10 cellular contexts compared by ENCODE assay signal in genomic region chr1:161099090-161099802, GRCh38. TPM values are rescaled to one million over a fixed set of nuclear protein-coding genes. Genes with fewer than 3 reads are reported as not detected.
DNase-seq lines count a peak whose midpoint lies in the region; ATAC-seq and TF ChIP-seq lines count a peak whose summit lies in the region.
"Had no signal": no experiment of that assay in that cellular context is flagged by ENCODE, and none has a peak within 500 bp of the region (broad histone marks: within the 10 kb centered on the region; RNA-seq: fewer than 3 reads in every experiment).

No MANE protein-coding gene starts in this region.

- H3K27ac ChIP-seq in CD4-positive, alpha-beta T cell (ENCODE audit: low read depth, low read length) = no peak overlapping the region
- H3K27ac ChIP-seq in MM.1S (ENCODE audit: low read length) (peak overlapping the region; percentile 67; the same call in 1 of the 2 replicates), neuronal stem cell (replicated peaks; ENCODE audit: low read length) (no peak overlapping the region)

- no peaks in the 10 kb centered on the region for H3K27me3 ChIP-seq in CD4-positive, alpha-beta T cell (ENCODE audit: control insufficient read depth, insufficient read depth, low read length)
- H3K27me3 ChIP-seq in MM.1S (replicated peaks; ENCODE audit: insufficient read depth, low read length) (no peaks in the 10 kb centered on the region), neuronal stem cell (ENCODE audit: control insufficient read depth in 3 of 3, insufficient read depth in 3 of 3, low read depth in 1 of 3, low read length in 3 of 3) (peaks cover 0 to 6% (median 0%) of the 10 kb centered on the region in 3 experiments)

- no peaks in the 10 kb centered on the region for H3K9me3 Mint-ChIP-seq in CD4-positive, alpha-beta T cell
- H3K9me3 Mint-ChIP-seq in effector memory CD8-positive, alpha-beta T cell = no peaks in the 10 kb centered on the region

- no CpG with 5 or more reads among the region's 9 CpGs for WGBS in neuronal stem cell (ENCODE audit: extremely low coverage in 2 of 2, insufficient read length in 2 of 2, insufficient replicate concordance in 1 of 2), 2 donors

- no peaks in the 10 kb centered on the region for H4K20me1 ChIP-seq in MM.1S (ENCODE audit: insufficient read depth, low read length)

- peaks cover 14% of the 10 kb centered on the region for H3K4me1 ChIP-seq in MM.1S (ENCODE audit: low read length)
- H3K4me1 ChIP-seq in neuronal stem cell (ENCODE audit: control insufficient read depth in 2 of 2, insufficient read depth in 1 of 2, low read depth in 1 of 2, low read length in 2 of 2) = peaks cover 2 to 8% of the 10 kb centered on the region in 2 donors

- peaks cover 4% of the 10 kb centered on the region; the same call in 1 of the 2 replicates for H3K36me3 ChIP-seq in MM.1S (replicated peaks; ENCODE audit: insufficient read depth, low read length)
- H3K36me3 ChIP-seq in neuronal stem cell (replicated peaks in 1 of 2; ENCODE audit: control insufficient read depth in 2 of 2, insufficient read depth in 2 of 2, low read length in 2 of 2) = peaks cover 18 to 39% of the 10 kb centered on the region in 2 donors

- H3K18ac ChIP-seq in neuronal stem cell (ENCODE audit: low read length) = no peak overlapping the region

- peaks cover 26% of the 10 kb centered on the region for H3F3A ChIP-seq in MM.1S (ENCODE audit: insufficient read depth, low read length)

- peak overlapping the region; percentile 53 for H2AK5ac ChIP-seq in neuronal stem cell (ENCODE audit: low read depth, low read length)

- peak overlapping the region; percentile 80 for H3K27ac Mint-ChIP-seq in CD4-positive, alpha-beta T cell
- peak overlapping the region; percentile 99 to 100 for H3K27ac Mint-ChIP-seq in effector memory CD8-positive, alpha-beta T cell

- H3K4me1 Mint-ChIP-seq in CD4-positive, alpha-beta T cell (ENCODE audit: low read depth) = peaks cover 26% of the 10 kb centered on the region
- peaks cover 19 to 21% of the 10 kb centered on the region in 2 donors for H3K4me1 Mint-ChIP-seq in effector memory CD8-positive, alpha-beta T cell (ENCODE audit: low read depth in 2 of 2)

- POLR2A ChIA-PET in CD4-positive, alpha-beta T cell (lab: Charles Lee) = interaction anchor here (0.6 to 5.2 kb wide), 9 partner anchors 18 to 106 kb away, joined by 3 to 79 read pairs (median 8); partner anchors contain the start of genes ARHGAP30, NIT1, PFDN2 and TSTD1

- no peak overlapping the region for H2BK12ac ChIP-seq in neuronal stem cell (ENCODE audit: low read length)

- H2BK15ac ChIP-seq in neuronal stem cell (ENCODE audit: low read length) = no peak overlapping the region

- H3K4ac ChIP-seq in neuronal stem cell (ENCODE audit: low read length) = no peak overlapping the region

- CTCF ChIA-PET in CD4-positive, alpha-beta T cell (lab: Charles Lee) = interaction anchor here (0.5 to 5.8 kb wide), 7 partner anchors 27 to 121 kb away, joined by 3 to 66 read pairs (median 5); partner anchors contain the start of gene TSTD1

- no peak for TF ChIP-seq CTCF in CD4-positive, alpha-beta T cell (IDR thresholded peaks at IDR 0.05)
- TF ChIP-seq CTCF in MM.1S (IDR thresholded peaks at IDR 0.05; ENCODE audit: low read length) = no peak

- peak overlapping the region; percentile 90 for H2BK5ac ChIP-seq in neuronal stem cell (ENCODE audit: low read length)

- H2AFZ ChIP-seq in MM.1S (ENCODE audit: low read length) (peak overlapping the region; percentile 82; the same call in 1 of the 2 replicates), neuronal stem cell (ENCODE audit: low read length) (no peak overlapping the region)

- H3K36me3 Mint-ChIP-seq in CD4-positive, alpha-beta T cell (ENCODE audit: low read depth) = peaks cover 44% of the 10 kb centered on the region
- H3K36me3 Mint-ChIP-seq in effector memory CD8-positive, alpha-beta T cell (ENCODE audit: insufficient read depth) = peaks cover 59% of the 10 kb centered on the region

- no peak for ATAC-seq in CD4-positive, alpha-beta T cell (ENCODE audit: poor library complexity)
- no peak for ATAC-seq in effector memory CD8-positive, alpha-beta T cell (replicated peaks)
- ATAC-seq in HG03442 (IDR thresholded peaks at IDR 0.05; ENCODE audit: unreplicated experiment) (no peak), HG02642 (IDR thresholded peaks at IDR 0.05; ENCODE audit: poor library complexity, unreplicated experiment) (no peak), GM18498 (IDR thresholded peaks at IDR 0.05; ENCODE audit: unreplicated experiment) (no peak)

- no peak overlapping the region; the same call in 1 of the 2 replicates for H3K9ac ChIP-seq in MM.1S (ENCODE audit: low read length)
- peak overlapping the region; percentile 63 for H3K9ac ChIP-seq in neuronal stem cell (ENCODE audit: low read depth, low read length, poor library complexity)

- DNase-seq in CD4-positive, alpha-beta T cell = peak in 1 of 10 experiments; percentile 27
- DNase-seq in MM.1S = no peak
- no peak for DNase-seq in effector memory CD8-positive, alpha-beta T cell
- DNase-seq in neuronal stem cell (ENCODE audit: low spot score) = no peak
- no peak for DNase-seq in hippocampal formation (lab: John Stamatoyannopoulos, UW)

- no peaks in the 10 kb centered on the region for H3K9me3 ChIP-seq in CD4-positive, alpha-beta T cell (ENCODE audit: control insufficient read depth, low read length)
- H3K9me3 ChIP-seq in MM.1S (replicated peaks; ENCODE audit: insufficient read depth, low read length) (no peaks in the 10 kb centered on the region), neuronal stem cell (replicated peaks in 1 of 2; ENCODE audit: control insufficient read depth in 2 of 2, insufficient read depth in 1 of 2, low read depth in 1 of 2, low read length in 2 of 2) (no peaks in the 10 kb centered on the region)

- H3K4me2 ChIP-seq in MM.1S (ENCODE audit: low read depth, low read length) = peak overlapping the region; percentile 91
- peak overlapping the region; percentile 91 for H3K4me2 ChIP-seq in neuronal stem cell (ENCODE audit: insufficient read depth, low read length, poor library complexity, severe bottlenecking)

- intact Hi-C loops in CD4-positive, alpha-beta T cell (cut with DNase I, micrococcal nuclease) = loop anchor here (2.0 to 10.0 kb wide), 3 partner anchors 30 to 264 kb away; partner anchors contain the start of gene ARHGAP30 (in 1 of the 2)

- H3K27me3 Mint-ChIP-seq in CD4-positive, alpha-beta T cell = peaks cover 6% of the 10 kb centered on the region
- no peaks in the 10 kb centered on the region for H3K27me3 Mint-ChIP-seq in effector memory CD8-positive, alpha-beta T cell

- H3K4me3 ChIP-seq in MM.1S (ENCODE audit: low read length) = peak overlapping the region; percentile 77
- H3K4me3 ChIP-seq in neuronal stem cell (ENCODE audit: low read length in 2 of 2) = peak overlapping the region; percentile 67 to 91

- no peak overlapping the region for H4K8ac ChIP-seq in neuronal stem cell (ENCODE audit: low read depth, low read length)

- no peaks in the 10 kb centered on the region for H3K79me1 ChIP-seq in neuronal stem cell (ENCODE audit: low read depth, low read length)

- H4K91ac ChIP-seq in neuronal stem cell (ENCODE audit: low read depth, low read length, poor library complexity) = no peak overlapping the region

- peaks cover 16% of the 10 kb centered on the region for H3K79me2 ChIP-seq in MM.1S (ENCODE audit: low read length)

- no peak overlapping the region for H3K14ac ChIP-seq in neuronal stem cell (ENCODE audit: low read length)

- peak overlapping the region; percentile 74 for H3K4me3 Mint-ChIP-seq in CD4-positive, alpha-beta T cell
- H3K4me3 Mint-ChIP-seq in effector memory CD8-positive, alpha-beta T cell = peak overlapping the region; percentile 89 to 93

- no peaks in the 10 kb centered on the region for H3K9me2 ChIP-seq in MM.1S (replicated peaks; ENCODE audit: insufficient read depth, low read length)

- no peak overlapping the region for H2BK120ac ChIP-seq in neuronal stem cell (ENCODE audit: low read depth, low read length)

- no peak overlapping the region for H3K23ac ChIP-seq in neuronal stem cell (ENCODE audit: low read depth, low read length, poor library complexity)

RNA-seq across cellular contexts. Expression of gene KLHDC9, which starts 1.1 kb away (rescaled TPM):
- under 1 TPM in 1 of 2 experiments, not detected in 1; 0.41 TPM for total RNA-seq in CD4-positive, alpha-beta T cell
- polyA plus RNA-seq in neuronal stem cell (2013, experiment 1 of 2) = 13.3 TPM
- polyA plus RNA-seq in neuronal stem cell (2013, experiment 2 of 2) = 11.5 TPM
- total RNA-seq: RPMI7951 had no signal

RNA-seq across cellular contexts. Expression of gene NECTIN4, which starts 9.9 kb away (rescaled TPM):
- under 1 TPM; 0.22 TPM for total RNA-seq in CD4-positive, alpha-beta T cell
- polyA plus RNA-seq in neuronal stem cell (2013, experiment 1 of 2) = 0.13 TPM
- 0.10 TPM for polyA plus RNA-seq in neuronal stem cell (2013, experiment 2 of 2)
- total RNA-seq: lung microvascular endothelial cell, RPMI7951 had no signal

RNA-seq across cellular contexts. Expression of gene PFDN2, which starts 18.6 kb away (rescaled TPM):
- 10 to 100 TPM; 46.2 to 57.7 TPM for total RNA-seq in CD4-positive, alpha-beta T cell
- 313 TPM for polyA plus RNA-seq in neuronal stem cell (2013, experiment 1 of 2)
- polyA plus RNA-seq in neuronal stem cell (2013, experiment 2 of 2) = 332 TPM

RNA-seq across cellular contexts. Expression of gene NIT1, which starts 18.7 kb away (rescaled TPM):
- total RNA-seq in CD4-positive, alpha-beta T cell = 10 to 100 TPM; 15.9 to 18.0 TPM
- polyA plus RNA-seq in neuronal stem cell (2013, experiment 1 of 2) = 37.4 TPM
- 37.5 TPM for polyA plus RNA-seq in neuronal stem cell (2013, experiment 2 of 2)

RNA-seq across cellular contexts. Expression of gene ARHGAP30, which starts 29.6 kb away (rescaled TPM):
- total RNA-seq in CD4-positive, alpha-beta T cell = 10 to 100 TPM; 76.6 to 78.9 TPM
- 0.11 TPM for polyA plus RNA-seq in neuronal stem cell (2013, experiment 1 of 2)
- 0.04 TPM for polyA plus RNA-seq in neuronal stem cell (2013, experiment 2 of 2)
- total RNA-seq: lung microvascular endothelial cell, RPMI7951 had no signal
